Comparison of ENCODE assay signal across 8 cellular contexts in the genomic region with DNA sequence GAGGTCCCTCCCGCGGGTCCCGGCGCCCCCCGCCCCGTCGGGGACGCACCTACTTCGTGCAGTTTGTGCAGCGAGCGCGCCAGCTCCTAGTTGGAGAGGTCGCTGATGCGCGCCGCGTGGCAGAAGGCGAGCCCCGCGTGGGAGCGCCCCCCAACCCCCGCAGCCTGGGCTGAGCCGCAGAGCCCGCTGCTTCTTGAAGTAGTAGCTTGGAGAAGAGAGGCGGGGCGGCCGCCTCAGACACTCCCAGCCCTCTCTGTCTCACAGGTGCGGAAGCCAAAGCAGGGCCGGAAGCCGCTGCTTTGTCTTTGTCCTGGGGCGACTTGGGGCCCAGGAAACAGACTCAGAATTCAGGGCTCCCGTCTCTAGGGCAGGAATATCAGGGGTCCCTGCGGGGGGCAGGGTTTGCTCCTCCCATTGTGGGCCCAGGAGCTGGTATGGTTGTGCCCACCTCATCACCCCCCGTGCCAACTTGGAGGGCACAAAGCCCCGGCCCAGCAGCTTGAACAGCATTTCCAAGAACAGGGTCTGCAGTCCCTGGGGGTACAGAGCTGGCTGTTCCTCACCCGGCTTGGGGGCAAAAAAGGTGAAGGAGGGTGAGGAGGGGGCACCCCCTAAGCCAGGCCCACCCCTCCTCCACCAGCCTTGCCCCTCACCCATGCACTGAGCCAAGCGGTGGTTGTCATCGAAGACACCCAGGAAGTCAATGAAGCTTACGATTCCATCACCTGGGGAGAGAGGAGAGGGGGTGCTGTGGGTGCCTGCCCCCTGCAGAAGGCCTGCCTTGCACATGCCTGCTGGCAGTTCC. TPM values are rescaled to one million over a fixed set of nuclear protein-coding genes. Genes with fewer than 3 reads are reported as not detected.
DNase-seq lines count a peak whose midpoint lies in the region; ATAC-seq lines count a peak whose summit lies in the region.

No MANE protein-coding gene starts in this region.

- H3K4me3 Mint-ChIP-seq in activated T-helper 1 cell treated with anti-CD3 and anti-CD28 coated beads, Interleukin-12 subunit alpha, Interleukin-12 subunit beta, Interleukin-2, Interleukin-4 antibody, amounts not matched to agents 30 ng/mL and 10 ng/mL and 1 ng/mL, durations not matched to agents 14 hours and 24 hours and 36 hours, result peak overlapping the region; percentile 88

- H3K27ac Mint-ChIP-seq in activated T-helper 1 cell treated with anti-CD3 and anti-CD28 coated beads, Interleukin-12 subunit alpha, Interleukin-12 subunit beta, Interleukin-2, Interleukin-4 antibody, amounts not matched to agents 30 ng/mL and 10 ng/mL and 1 ng/mL, durations not matched to agents 14 hours and 24 hours and 36 hours, result peak overlapping the region; percentile 67

- no peaks in the 10 kb centered on the region for H3K9me3 Mint-ChIP-seq in activated T-helper 1 cell treated with anti-CD3 and anti-CD28 coated beads, Interleukin-12 subunit alpha, Interleukin-12 subunit beta, Interleukin-2, Interleukin-4 antibody, amounts not matched to agents 30 ng/mL and 10 ng/mL and 1 ng/mL, durations not matched to agents 14 hours and 24 hours and 36 hours

- intact Hi-C loops in activated T-helper 1 cell treated with anti-CD3 and anti-CD28 coated beads, Interleukin-12 subunit alpha, Interleukin-12 subunit beta, Interleukin-2, Interleukin-4 antibody, amounts not matched to agents 30 ng/mL and 10 ng/mL and 1 ng/mL, durations not matched to agents 14 hours and 24 hours and 36 hours (cut with micrococcal nuclease), result loop anchor here (1.0 kb wide), 1 partner anchor 14 kb away; a partner anchor contains a TSS

- H3K4me1 Mint-ChIP-seq in activated T-helper 1 cell treated with anti-CD3 and anti-CD28 coated beads, Interleukin-12 subunit alpha, Interleukin-12 subunit beta, Interleukin-2, Interleukin-4 antibody, amounts not matched to agents 30 ng/mL and 10 ng/mL and 1 ng/mL, durations not matched to agents 14 hours and 24 hours and 36 hours (ENCODE audit: low read depth), result peaks cover 54% of the 10 kb centered on the region

- ATAC-seq in GM18867 (IDR thresholded peaks at IDR 0.05; ENCODE audit: unreplicated experiment) (peak; percentile 58), HG02938 (IDR thresholded peaks at IDR 0.05; ENCODE audit: unreplicated experiment) (peak; percentile 57)

- H3K36me3 Mint-ChIP-seq in activated T-helper 1 cell treated with anti-CD3 and anti-CD28 coated beads, Interleukin-12 subunit alpha, Interleukin-12 subunit beta, Interleukin-2, Interleukin-4 antibody, amounts not matched to agents 30 ng/mL and 10 ng/mL and 1 ng/mL, durations not matched to agents 14 hours and 24 hours and 36 hours (ENCODE audit: low read depth), result peaks cover 38% of the 10 kb centered on the region

- no peaks in the 10 kb centered on the region for H3K27me3 Mint-ChIP-seq in activated T-helper 1 cell treated with anti-CD3 and anti-CD28 coated beads, Interleukin-12 subunit alpha, Interleukin-12 subunit beta, Interleukin-2, Interleukin-4 antibody, amounts not matched to agents 30 ng/mL and 10 ng/mL and 1 ng/mL, durations not matched to agents 14 hours and 24 hours and 36 hours (ENCODE audit: insufficient read depth)

- DNase-seq in NCI-H526 treated with DMSO at 0.1 percent for 48 hours (lab: John Stamatoyannopoulos, UW) (peak; percentile 29), germinal center (ENCODE audit: low spot score) (peak; percentile 91), retina (peak; percentile 64), NCI-H1694 treated with DMSO at 0.1 percent for 48 hours (lab: John Stamatoyannopoulos, UW) (no peak), HuH-7.5 (ENCODE audit: low spot score) (no peak)
- peak; percentile 75 for DNase-seq in activated T-helper 1 cell treated with anti-CD3 and anti-CD28 coated beads, Interleukin-12 subunit alpha, Interleukin-12 subunit beta, Interleukin-2, Interleukin-4 antibody, amounts not matched to agents 30 ng/mL and 10 ng/mL and 1 ng/mL, durations not matched to agents 14 hours and 24 hours and 36 hours (ENCODE audit: low spot score)

RNA-seq across cellular contexts. Expression of a gene that starts 13.6 kb away (rescaled TPM):
- 0.44 and 0.56 TPM in 2 replicates for total RNA-seq in activated T-helper 1 cell treated with anti-CD3 and anti-CD28 coated beads, Interleukin-12 subunit alpha, Interleukin-12 subunit beta, Interleukin-2, Interleukin-4 antibody, amounts not matched to agents 30 ng/mL and 10 ng/mL and 1 ng/mL, durations not matched to agents 14 hours and 24 hours and 36 hours

RNA-seq across cellular contexts. Expression of a gene that starts 26.6 kb away (rescaled TPM):
- total RNA-seq in activated T-helper 1 cell treated with anti-CD3 and anti-CD28 coated beads, Interleukin-12 subunit alpha, Interleukin-12 subunit beta, Interleukin-2, Interleukin-4 antibody, amounts not matched to agents 30 ng/mL and 10 ng/mL and 1 ng/mL, durations not matched to agents 14 hours and 24 hours and 36 hours, result 363 and 374 TPM in 2 replicates

Comparison
In these comparisons a context has a peak if more than half of its experiments do, and no peak if none do; other contexts are left out.
1. DNase-seq: peak in NCI-H526 treated with DMSO at 0.1 percent for 48 hours (single experiment), activated T-helper 1 cell treated with anti-CD3 and anti-CD28 coated beads, Interleukin-12 subunit alpha, Interleukin-12 subunit beta, Interleukin-2, Interleukin-4 antibody, amounts not matched to agents 30 ng/mL and 10 ng/mL and 1 ng/mL, durations not matched to agents 14 hours and 24 hours and 36 hours (single experiment), germinal center (single experiment) and retina (single experiment); none in NCI-H1694 treated with DMSO at 0.1 percent for 48 hours (single experiment) and HuH-7.5 (single experiment).